1 cellular context compared by ENCODE assay signal in genomic region chr20:22489614-22490286, GRCh38.
TF ChIP-seq lines count a peak whose summit lies in the region.

No MANE protein-coding gene starts in this region.

TF ChIP-seq in HepG2, 621 proteins besides CTCF, POLR2A, EP300 and RAD21 (continued from another document and continues in another):
- peak; percentile 41; the same call in 1 of the 2 replicates for TF ChIP-seq ZNF142 (CRISPR knock-in tag; IDR thresholded peaks at IDR 0.05)
- no peak for TF ChIP-seq ZUFSP (CRISPR knock-in tag; IDR thresholded peaks at IDR 0.05; ENCODE audit: borderline replicate concordance)
- TF ChIP-seq ZHX1 (CRISPR knock-in tag; IDR thresholded peaks at IDR 0.05; ENCODE audit: low read depth) = no peak
- no peak for TF ChIP-seq KDM6A (CRISPR knock-in tag; IDR thresholded peaks at IDR 0.05; ENCODE audit: low read depth)
- TF ChIP-seq E2F5 (CRISPR knock-in tag; conservative IDR thresholded peaks at IDR 0.05) = no peak
- no peak for TF ChIP-seq ZKSCAN8 (CRISPR knock-in tag; IDR thresholded peaks at IDR 0.05; ENCODE audit: borderline replicate concordance)
- TF ChIP-seq RELA (CRISPR knock-in tag; IDR thresholded peaks at IDR 0.05) = peak; percentile 73; the same call in 1 of the 2 replicates
- no peak for TF ChIP-seq GATA4 (IDR thresholded peaks at IDR 0.05; ENCODE audit: borderline replicate concordance, low read depth)
- no peak for TF ChIP-seq ZNF251 (CRISPR knock-in tag; IDR thresholded peaks at IDR 0.05)
- no peak for TF ChIP-seq ZNF547 (CRISPR knock-in tag; IDR thresholded peaks at IDR 0.05)
- no peak for TF ChIP-seq SMYD3 (CRISPR knock-in tag; IDR thresholded peaks at IDR 0.05)
- no peak; a peak in 1 of 4 replicates for TF ChIP-seq KLF16 (CRISPR knock-in tag; IDR thresholded peaks at IDR 0.05)
- TF ChIP-seq HDAC2 (CRISPR knock-in tag; IDR thresholded peaks at IDR 0.05) = no peak
- TF ChIP-seq ZBTB46 (CRISPR knock-in tag; IDR thresholded peaks at IDR 0.05; ENCODE audit: borderline replicate concordance) = no peak
- TF ChIP-seq ZNF557 (CRISPR knock-in tag; IDR thresholded peaks at IDR 0.05) = no peak
- TF ChIP-seq GPBP1L1 (CRISPR knock-in tag; IDR thresholded peaks at IDR 0.05) = no peak
- no peak for TF ChIP-seq ZNF414 (CRISPR knock-in tag; IDR thresholded peaks at IDR 0.05)
- TF ChIP-seq WIZ (CRISPR knock-in tag; IDR thresholded peaks at IDR 0.05) = no peak
- no peak for TF ChIP-seq FOXA3 (CRISPR knock-in tag; IDR thresholded peaks at IDR 0.05)
- 0 out of 2 replicates have a peak, but pooled peaks have one; percentile 27 for TF ChIP-seq ZFY (CRISPR knock-in tag; IDR thresholded peaks at IDR 0.05)
- TF ChIP-seq KLF13 (CRISPR knock-in tag; IDR thresholded peaks at IDR 0.05) = no peak
- TF ChIP-seq CSRNP1 (CRISPR knock-in tag; IDR thresholded peaks at IDR 0.05) = no peak
- TF ChIP-seq ZBTB2 (CRISPR knock-in tag; IDR thresholded peaks at IDR 0.05; ENCODE audit: low read depth) = no peak; the same call in 1 of the 2 replicates
- no peak for TF ChIP-seq TEAD2 (CRISPR knock-in tag; IDR thresholded peaks at IDR 0.05)
- TF ChIP-seq ZBTB4 (CRISPR knock-in tag; IDR thresholded peaks at IDR 0.05; ENCODE audit: borderline replicate concordance) = no peak
- TF ChIP-seq MNT (IDR thresholded peaks at IDR 0.05) = no peak
- TF ChIP-seq SIN3B (IDR thresholded peaks at IDR 0.05; ENCODE audit: low read length) = no peak
- TF ChIP-seq ZBTB42 (CRISPR knock-in tag; IDR thresholded peaks at IDR 0.05) = 0 out of 2 replicates have a peak, but pooled peaks have one; percentile 27
- no peak for TF ChIP-seq TAF15 (IDR thresholded peaks at IDR 0.05; ENCODE audit: low read depth, low read length, poor library complexity, severe bottlenecking)
- TF ChIP-seq ZNF644 (CRISPR knock-in tag; IDR thresholded peaks at IDR 0.05; ENCODE audit: low read depth) = no peak
- 0 out of 2 replicates have a peak, but pooled peaks have one; percentile 15 for TF ChIP-seq STAT5B (CRISPR knock-in tag; IDR thresholded peaks at IDR 0.05)
